In the genomic region with DNA sequence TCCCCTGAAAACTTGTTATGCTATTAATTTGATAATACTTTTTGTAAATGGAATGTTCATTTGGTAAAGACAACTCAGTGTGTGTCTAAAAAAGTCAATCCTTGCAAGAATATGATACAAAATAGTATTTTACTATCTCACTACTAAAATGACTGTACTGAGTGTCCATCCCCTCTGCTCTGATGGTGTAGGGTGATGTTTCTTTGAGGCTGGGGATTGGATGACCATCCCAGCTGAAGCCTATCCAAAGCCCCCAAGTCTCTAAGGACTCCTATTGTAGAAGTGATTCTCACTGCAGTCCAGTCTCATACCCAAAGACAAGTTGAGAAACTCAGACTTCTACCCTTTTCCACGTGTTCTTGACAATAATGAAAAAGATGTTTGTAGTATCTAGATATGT, we compare ENCODE assay signal across 23 cellular contexts.
"Had no signal": no experiment of that assay in that cellular context is flagged by ENCODE, and none has a peak within 500 bp of the region (broad histone marks: within the 10 kb centered on the region; RNA-seq: fewer than 3 reads in every experiment).

No MANE protein-coding gene starts in this region.

- H3K4me3 ChIP-seq: lung, neural progenitor cell, testis, uterus had no signal

- H3K36me3 Mint-ChIP-seq: naive B cell; neural progenitor cell; stimulated activated effector memory CD8-positive, alpha-beta T cell treated with anti-CD3 and anti-CD28 coated beads, Interleukin-12 subunit alpha, Interleukin-12 subunit beta, amount 100 ng/mL, for 72 hours had no signal

- DNase-seq: activated B cell treated with CpG ODN at 0.5 μM for 24 hours; activated CD4-positive, alpha-beta memory T cell treated with anti-CD3 and anti-CD28 coated beads for 36 hours; activated CD4-positive, alpha-beta T cell treated with anti-CD3 and anti-CD28 coated beads for 4 hours; activated effector memory CD4-positive, alpha-beta T cell treated with anti-CD3 and anti-CD28 coated beads, Interleukin-2, amount 50 U/mL, for 16 hours; activated T-cell treated with anti-CD3 and anti-CD28 coated beads, Interleukin-2, amount 50 U/mL, for 48 hours; aorta; brain microvascular endothelial cell; caudate nucleus; dermis blood vessel endothelial cell; effector memory CD4-positive, alpha-beta T cell; foreskin keratinocyte; kidney; naive B cell; small intestine; stimulated activated CD4-positive, alpha-beta T cell treated with anti-CD3 and anti-CD28 coated beads, Interleukin-2, amount 100 ng/mL, for 24 hours; testis; trophoblast cell; uterus had no signal

- H3K4me2 ChIP-seq: neural progenitor cell had no signal

- H2AFZ ChIP-seq: neural progenitor cell had no signal

- H3K4me1 Mint-ChIP-seq: activated B cell treated with CpG ODN at 0.5 μM for 24 hours, naive B cell had no signal

- H3K36me3 ChIP-seq: brain microvascular endothelial cell, neural progenitor cell, uterus had no signal

- H3K27me3 Mint-ChIP-seq: activated B cell treated with CpG ODN at 0.5 μM for 24 hours; activated CD4-positive, alpha-beta memory T cell treated with anti-CD3 and anti-CD28 coated beads for 36 hours had no signal

- H3K9me3 ChIP-seq: testis, uterus had no signal

- ATAC-seq: foreskin keratinocyte; left lobe of liver; sciatic nerve; stimulated activated effector memory CD8-positive, alpha-beta T cell treated with anti-CD3 and anti-CD28 coated beads, Interleukin-12 subunit alpha, Interleukin-12 subunit beta, amount 100 ng/mL, for 72 hours had no signal

- H3K4me3 Mint-ChIP-seq: activated B cell treated with CpG ODN at 0.5 μM for 24 hours; activated CD4-positive, alpha-beta memory T cell treated with anti-CD3 and anti-CD28 coated beads for 36 hours; naive B cell; neural progenitor cell had no signal

- H3K4me1 ChIP-seq: neural progenitor cell, testis, uterus had no signal

- H3K27me3 ChIP-seq: brain microvascular endothelial cell, foreskin keratinocyte, neural progenitor cell, testis, uterus had no signal

- H3K27ac ChIP-seq: brain microvascular endothelial cell, foreskin keratinocyte, neural progenitor cell, testis, uterus had no signal

- H3K9me3 Mint-ChIP-seq: activated B cell treated with CpG ODN at 0.5 μM for 24 hours; activated CD4-positive, alpha-beta memory T cell treated with anti-CD3 and anti-CD28 coated beads for 36 hours; neural progenitor cell; stimulated activated effector memory CD8-positive, alpha-beta T cell treated with anti-CD3 and anti-CD28 coated beads, Interleukin-12 subunit alpha, Interleukin-12 subunit beta, amount 100 ng/mL, for 72 hours had no signal

- H3K27ac Mint-ChIP-seq: activated B cell treated with CpG ODN at 0.5 μM for 24 hours, naive B cell, neural progenitor cell had no signal
